Comparison of ENCODE assay signal across 1 cellular context in genomic region chr1:228058981-228059535, GRCh38.
TF ChIP-seq lines count a peak whose summit lies in the region.

No MANE protein-coding gene starts in this region.

TF ChIP-seq in GM23338, 12 proteins besides CTCF, POLR2A, EP300 and RAD21 (continued from another document):
- TF ChIP-seq ZNF462 (CRISPR knock-in tag; IDR thresholded peaks at IDR 0.05): no peak
